Comparison of ENCODE assay signal across 9 cellular contexts in the genomic region with DNA sequence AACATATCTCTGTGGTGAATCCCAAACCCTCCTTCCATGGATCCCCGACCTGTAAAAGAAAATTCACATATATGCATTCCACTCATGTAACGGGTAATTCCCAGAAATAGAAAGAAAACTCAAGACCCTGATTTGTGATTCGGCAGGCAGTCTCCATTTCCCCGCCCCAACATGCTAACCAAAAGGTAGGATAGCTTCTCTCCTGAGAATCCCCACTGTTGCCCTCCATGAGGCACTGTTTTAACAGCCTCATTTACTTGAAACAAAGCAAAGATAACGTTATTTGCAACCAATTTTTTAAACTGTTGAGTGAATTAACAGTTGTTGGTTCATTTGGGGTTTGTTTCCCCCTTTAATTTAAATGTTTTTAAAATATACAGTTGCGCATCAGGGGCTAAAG. TPM values are rescaled to one million over a fixed set of nuclear protein-coding genes. Genes with fewer than 3 reads are reported as not detected.
DNase-seq lines count a peak whose midpoint lies in the region; ATAC-seq and TF ChIP-seq lines count a peak whose summit lies in the region.
"Had no signal": no experiment of that assay in that cellular context is flagged by ENCODE, and none has a peak within 500 bp of the region (broad histone marks: within the 10 kb centered on the region; RNA-seq: fewer than 3 reads in every experiment).

No MANE protein-coding gene starts in this region.

- H3K9me3 ChIP-seq in left ventricle myocardium inferior (replicated peaks) (no peaks in the 10 kb centered on the region), aorta (ENCODE audit: control insufficient read depth, low read length) (no peaks in the 10 kb centered on the region)

- H3K4me1 ChIP-seq in left ventricle myocardium inferior: peaks cover 48% of the 10 kb centered on the region
- peaks cover 0 to 6% of the 10 kb centered on the region in 2 donors for H3K4me1 ChIP-seq in aorta (ENCODE audit: control insufficient read depth in 1 of 2, insufficient read depth in 2 of 2, low read length in 2 of 2)

- peaks cover 6% of the 10 kb centered on the region for H3K36me3 Mint-ChIP-seq in activated naive CD8-positive, alpha-beta T cell treated with anti-CD3 and anti-CD28 coated beads, Interleukin-2, amount 10 ng/mL, durations not matched to agents 7 days and 5 days
- no peaks in the 10 kb centered on the region for H3K36me3 Mint-ChIP-seq in memory B cell

- H3K27ac ChIP-seq in left ventricle myocardium inferior (replicated peaks): peak overlapping the region; percentile 90
- H3K27ac ChIP-seq in aorta (ENCODE audit: low read depth in 1 of 2, low read length in 2 of 2): peak overlapping the region in 1 of 2 donors; percentile 42

- H3K9me3 Mint-ChIP-seq in activated naive CD8-positive, alpha-beta T cell treated with anti-CD3 and anti-CD28 coated beads, Interleukin-2, amount 10 ng/mL, durations not matched to agents 7 days and 5 days: no peaks in the 10 kb centered on the region
- H3K9me3 Mint-ChIP-seq in memory B cell: no peaks in the 10 kb centered on the region

- peaks cover 3% of the 10 kb centered on the region for H3K27me3 Mint-ChIP-seq in activated naive CD8-positive, alpha-beta T cell treated with anti-CD3 and anti-CD28 coated beads, Interleukin-2, amount 10 ng/mL, durations not matched to agents 7 days and 5 days
- no peaks in the 10 kb centered on the region for H3K27me3 Mint-ChIP-seq in memory B cell

- 7 to 8% methylated on average over 6 of the region's 6 CpGs for WGBS in aorta, 2 donors

- peaks cover 26% of the 10 kb centered on the region for H3K4me1 Mint-ChIP-seq in activated naive CD8-positive, alpha-beta T cell treated with anti-CD3 and anti-CD28 coated beads, Interleukin-2, amount 10 ng/mL, durations not matched to agents 7 days and 5 days
- H3K4me1 Mint-ChIP-seq in memory B cell: peaks cover 18% of the 10 kb centered on the region

- H3K4me3 ChIP-seq in left ventricle myocardium inferior: peak overlapping the region; percentile 89
- H3K4me3 ChIP-seq in aorta (ENCODE audit: low read length in 2 of 2): peak overlapping the region; percentile 81 to 93

- POLR2A ChIA-PET in activated naive CD8-positive, alpha-beta T cell treated with anti-CD3 and anti-CD28 coated beads, Interleukin-2, amount 10 ng/mL, durations not matched to agents 7 days and 5 days (lab: Charles Lee): interaction anchor here (1.7 kb wide), 1 partner anchor 95 kb away, joined by 5 read pairs; no protein-coding TSS in a partner anchor

- ATAC-seq in left ventricle myocardium superior (no peak), memory B cell (ENCODE audit: low read depth) (no peak), aorta (ENCODE audit: low FRiP score) (no peak)
- ATAC-seq in activated naive CD8-positive, alpha-beta T cell treated with anti-CD3 and anti-CD28 coated beads, Interleukin-2, amount 10 ng/mL, durations not matched to agents 7 days and 5 days (ENCODE audit: low read depth): no peak

- DNase-seq in left ventricle myocardium inferior: no peak
- no peak for DNase-seq in left ventricle myocardium superior
- DNase-seq in activated naive CD8-positive, alpha-beta T cell treated with anti-CD3 and anti-CD28 coated beads, Interleukin-2, amount 10 ng/mL, durations not matched to agents 7 days and 5 days: no peak
- DNase-seq in memory B cell (ENCODE audit: low spot score in 2 of 2): no peak
- DNase-seq in aorta: no peak
- DNase-seq in HUDEP-2 (lab: John Stamatoyannopoulos, UW; ENCODE audit: unreplicated experiment in 76 of 76): no peak
- no peak for DNase-seq in kidney glomerular epithelial cell (lab: John Stamatoyannopoulos, UW)
- no peak for DNase-seq in NCI-H146 treated with DMSO at 0.1 percent for 48 hours (lab: John Stamatoyannopoulos, UW; ENCODE audit: unreplicated experiment)
- DNase-seq: DMS79 had no signal

- peak overlapping the region; percentile 79 for H3K4me3 Mint-ChIP-seq in activated naive CD8-positive, alpha-beta T cell treated with anti-CD3 and anti-CD28 coated beads, Interleukin-2, amount 10 ng/mL, durations not matched to agents 7 days and 5 days
- H3K4me3 Mint-ChIP-seq in memory B cell: peak overlapping the region; percentile 76

- intact Hi-C loops in left ventricle myocardium inferior (cut with micrococcal nuclease): loop anchor here (1.0 to 10.0 kb wide), 2 partner anchors 94 to 342 kb away; no protein-coding TSS in a partner anchor
- intact Hi-C loops in left ventricle myocardium superior (cut with micrococcal nuclease): loop anchor here (1.0 to 5.0 kb wide), 2 partner anchors 95 to 344 kb away; no protein-coding TSS in a partner anchor
- intact Hi-C loops in aorta (cut with DNase I): loop anchor here (2.0 to 5.0 kb wide), 2 partner anchors 96 to 339 kb away; no protein-coding TSS in a partner anchor

- TF ChIP-seq CTCF in left ventricle myocardium inferior (IDR thresholded peaks at IDR 0.05; ENCODE audit: borderline replicate concordance): no peak

- H3K36me3 ChIP-seq in left ventricle myocardium inferior (no peaks in the 10 kb centered on the region), aorta (ENCODE audit: control insufficient read depth in 1 of 2, insufficient read depth in 2 of 2, low read length in 1 of 2) (no peaks in the 10 kb centered on the region)

- no peak overlapping the region for H3K27ac Mint-ChIP-seq in activated naive CD8-positive, alpha-beta T cell treated with anti-CD3 and anti-CD28 coated beads, Interleukin-2, amount 10 ng/mL, durations not matched to agents 7 days and 5 days
- H3K27ac Mint-ChIP-seq in memory B cell: no peak overlapping the region

- H3K27me3 ChIP-seq in left ventricle myocardium inferior (ENCODE audit: low read depth) (no peaks in the 10 kb centered on the region), aorta (ENCODE audit: control insufficient read depth in 1 of 2, insufficient read depth in 2 of 2, low read length in 1 of 2) (no peaks in the 10 kb centered on the region)

RNA-seq across cellular contexts. Expression of a gene that starts 0.8 kb away (rescaled TPM):
- 5.5 TPM for total RNA-seq in left ventricle myocardium inferior
- total RNA-seq in left ventricle myocardium superior: 6.2 TPM
- 1 to 10 TPM; 8.1 to 8.5 TPM for total RNA-seq in activated naive CD8-positive, alpha-beta T cell treated with anti-CD3 and anti-CD28 coated beads, Interleukin-2, amount 10 ng/mL, durations not matched to agents 7 days and 5 days
- 10 to 100 TPM in 1 of 2 donors, 1 to 10 TPM in 1; 9.0 to 11.4 TPM for total RNA-seq in aorta
- polyA plus RNA-seq in aorta: 1 to 10 TPM; 1.1 to 2.8 TPM
